Comparison of ENCODE assay signal across 10 cellular contexts in the genomic region with DNA sequence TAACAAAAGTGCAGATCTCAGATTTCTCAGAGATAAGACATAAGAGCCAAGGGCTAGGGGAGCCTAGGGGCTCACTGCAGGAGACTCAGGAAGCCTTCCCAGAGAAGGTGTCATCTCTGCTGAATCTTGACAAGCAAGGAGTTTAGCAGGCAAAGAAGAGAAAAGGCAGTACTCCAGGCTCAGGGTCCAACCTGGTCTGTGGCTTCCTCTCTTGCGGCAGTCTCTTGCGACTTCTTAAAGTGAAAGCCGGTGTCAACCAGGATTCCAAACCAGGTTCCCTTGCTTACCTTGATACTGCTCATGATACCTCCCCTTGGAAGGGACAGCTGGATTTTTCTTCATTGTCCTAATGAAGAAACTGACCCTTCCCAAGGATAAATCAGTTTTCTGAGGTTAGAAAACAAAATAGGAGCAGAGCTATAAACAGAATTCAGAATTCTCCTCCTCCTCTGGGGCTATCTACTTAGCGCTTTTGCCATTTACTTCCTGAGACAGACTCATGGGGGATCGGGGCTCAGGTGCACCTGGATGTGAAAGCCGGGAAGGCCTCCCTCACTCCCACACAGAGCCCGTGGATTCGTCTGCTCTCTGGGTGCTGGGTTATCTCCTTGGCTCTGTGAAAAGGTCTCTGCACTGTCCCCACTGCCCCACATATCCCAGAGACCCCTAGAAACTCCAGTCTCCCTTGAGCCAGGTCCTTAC. TPM values are rescaled to one million over a fixed set of nuclear protein-coding genes. Genes with fewer than 3 reads are reported as not detected.
DNase-seq lines count a peak whose midpoint lies in the region; ATAC-seq, FAIRE-seq and TF ChIP-seq lines count a peak whose summit lies in the region.
"Had no signal": no experiment of that assay in that cellular context is flagged by ENCODE, and none has a peak within 500 bp of the region (broad histone marks: within the 10 kb centered on the region; RNA-seq: fewer than 3 reads in every experiment).

No MANE protein-coding gene starts in this region.

- no peaks in the 10 kb centered on the region for H3K9me3 ChIP-seq in kidney (ENCODE audit: control insufficient read depth in 1 of 2, low read length in 2 of 2)

- no peak for TF ChIP-seq CTCF in kidney (IDR thresholded peaks at IDR 0.05; ENCODE audit: borderline replicate concordance, extremely low read depth, insufficient read depth)

- no peak for ATAC-seq in activated T-helper 17 cell treated with anti-CD3 and anti-CD28 coated beads, Interleukin-2, amount 50 U/mL, for 72 hours (replicated peaks)
- peak; percentile 40 for ATAC-seq in stimulated activated naive CD8-positive, alpha-beta T cell treated with anti-CD3 and anti-CD28 coated beads, Interleukin-15, amount 100 ng/mL, for 72 hours
- ATAC-seq in GM19023 (IDR thresholded peaks at IDR 0.05; ENCODE audit: unreplicated experiment): no peak
- no peak for ATAC-seq in HG03095 (IDR thresholded peaks at IDR 0.05; ENCODE audit: unreplicated experiment)

- intact Hi-C loops in kidney (cut with DNase I): no loop called here

- H3K4me3 Mint-ChIP-seq in activated T-helper 17 cell treated with anti-CD3 and anti-CD28 coated beads, Interleukin-2, amount 50 U/mL, for 72 hours: peak overlapping the region; percentile 74
- H3K4me3 Mint-ChIP-seq in stimulated activated naive CD8-positive, alpha-beta T cell treated with anti-CD3 and anti-CD28 coated beads, Interleukin-15, amount 100 ng/mL, for 72 hours: peak overlapping the region; percentile 80 to 84

- peak overlapping the region; percentile 39 to 74 for H3K9ac ChIP-seq in kidney (ENCODE audit: low read length in 2 of 2)

- peak overlapping the region; percentile 96 for H3K27ac ChIP-seq in kidney (ENCODE audit: low read depth in 2 of 2, low read length in 2 of 2)

- peak overlapping the region; percentile 29 to 44 for H3K4me3 ChIP-seq in kidney (ENCODE audit: low read length in 2 of 2)

- H3K4me1 Mint-ChIP-seq in activated T-helper 17 cell treated with anti-CD3 and anti-CD28 coated beads, Interleukin-2, amount 50 U/mL, for 72 hours: peaks cover 20% of the 10 kb centered on the region
- peaks cover 50% of the 10 kb centered on the region for H3K4me1 Mint-ChIP-seq in stimulated activated naive CD8-positive, alpha-beta T cell treated with anti-CD3 and anti-CD28 coated beads, Interleukin-15, amount 100 ng/mL, for 72 hours

- no peaks in the 10 kb centered on the region for H3K36me3 ChIP-seq in kidney (ENCODE audit: control insufficient read depth in 1 of 2, insufficient read depth in 2 of 2, low read length in 2 of 2)

- H3K4me1 ChIP-seq in kidney (ENCODE audit: control insufficient read depth in 1 of 2, insufficient read depth in 1 of 2, low read depth in 1 of 2, low read length in 2 of 2): peaks cover 27 to 30% of the 10 kb centered on the region in 2 donors

- no peak for FAIRE-seq in kidney (lab: Jason Lieb, UNC)
- FAIRE-seq: GM18507 had no signal

- no peaks in the 10 kb centered on the region for H3K9me3 Mint-ChIP-seq in activated T-helper 17 cell treated with anti-CD3 and anti-CD28 coated beads, Interleukin-2, amount 50 U/mL, for 72 hours
- H3K9me3 Mint-ChIP-seq in stimulated activated naive CD8-positive, alpha-beta T cell treated with anti-CD3 and anti-CD28 coated beads, Interleukin-15, amount 100 ng/mL, for 72 hours: no peaks in the 10 kb centered on the region

- peak; percentile 17 for DNase-seq in NOMO-1 treated with DMSO at 0.1 percent for 48 hours (lab: John Stamatoyannopoulos, UW; ENCODE audit: unreplicated experiment)
- DNase-seq in NOMO-1 (lab: John Stamatoyannopoulos, UW; ENCODE audit: unreplicated experiment in 2 of 2): no peak
- no peak for DNase-seq in kidney
- DNase-seq in stimulated activated naive CD8-positive, alpha-beta T cell treated with anti-CD3 and anti-CD28 coated beads, Interleukin-15, amount 100 ng/mL, for 72 hours: no peak
- DNase-seq in NCI-H1092 treated with DMSO at 0.1 percent for 48 hours (lab: John Stamatoyannopoulos, UW): no peak
- DNase-seq: dorsolateral prefrontal cortex had no signal

- peak overlapping the region; percentile 87 for H3K27ac Mint-ChIP-seq in activated T-helper 17 cell treated with anti-CD3 and anti-CD28 coated beads, Interleukin-2, amount 50 U/mL, for 72 hours
- H3K27ac Mint-ChIP-seq in stimulated activated naive CD8-positive, alpha-beta T cell treated with anti-CD3 and anti-CD28 coated beads, Interleukin-15, amount 100 ng/mL, for 72 hours: peak overlapping the region; percentile 15 to 95

- no peaks in the 10 kb centered on the region for H3K27me3 Mint-ChIP-seq in activated T-helper 17 cell treated with anti-CD3 and anti-CD28 coated beads, Interleukin-2, amount 50 U/mL, for 72 hours
- H3K27me3 Mint-ChIP-seq in stimulated activated naive CD8-positive, alpha-beta T cell treated with anti-CD3 and anti-CD28 coated beads, Interleukin-15, amount 100 ng/mL, for 72 hours: peaks cover 9% of the 10 kb centered on the region

- no peaks in the 10 kb centered on the region for H3K36me3 Mint-ChIP-seq in activated T-helper 17 cell treated with anti-CD3 and anti-CD28 coated beads, Interleukin-2, amount 50 U/mL, for 72 hours (ENCODE audit: low read depth)

RNA-seq across cellular contexts. Expression of a gene that starts 1.8 kb away (rescaled TPM):
- 1 to 10 TPM in 1 of 2 donors, not detected in 1; 1.6 TPM for total RNA-seq in activated T-helper 17 cell treated with anti-CD3 and anti-CD28 coated beads, Interleukin-2, amount 50 U/mL, for 72 hours
- 452 TPM for total RNA-seq in kidney
- polyA plus RNA-seq in kidney (ENCODE audit: insufficient read depth, low read depth, low replicate concordance): 225 TPM

RNA-seq across cellular contexts. Expression of a gene that starts 6.8 kb away (rescaled TPM):
- under 1 TPM; 0.56 to 0.61 TPM for total RNA-seq in activated T-helper 17 cell treated with anti-CD3 and anti-CD28 coated beads, Interleukin-2, amount 50 U/mL, for 72 hours
- total RNA-seq in kidney: 114 TPM
- 77.8 TPM for polyA plus RNA-seq in kidney (ENCODE audit: insufficient read depth, low read depth, low replicate concordance)

RNA-seq across cellular contexts. Expression of a gene that starts 35.2 kb away (rescaled TPM):
- total RNA-seq in activated T-helper 17 cell treated with anti-CD3 and anti-CD28 coated beads, Interleukin-2, amount 50 U/mL, for 72 hours: 10 to 100 TPM; 42.1 to 74.1 TPM
- total RNA-seq in kidney: 186 TPM
- polyA plus RNA-seq in kidney (ENCODE audit: insufficient read depth, low read depth, low replicate concordance): 99.6 TPM

Comparison
In these comparisons a context has a peak if more than half of its experiments do, and no peak if none do; other contexts are left out.
1. RNA of a gene that starts 1.8 kb away (total RNA-seq): 452 TPM in kidney (single experiment); 1.6 TPM in activated T-helper 17 cell treated with anti-CD3 and anti-CD28 coated beads, Interleukin-2, amount 50 U/mL, for 72 hours; every median in the first group is over 100 times any median in the second.
2. RNA of a gene that starts 6.8 kb away (total RNA-seq): 114 TPM in kidney (single experiment); 0.56 to 0.61 TPM in activated T-helper 17 cell treated with anti-CD3 and anti-CD28 coated beads, Interleukin-2, amount 50 U/mL, for 72 hours; every median in the first group is over 10 times any median in the second.